In genomic region chr3:49017646-49017977, GRCh38 we compare ENCODE assay signal across 8 cellular contexts. TPM values are rescaled to one million over a fixed set of nuclear protein-coding genes. Genes with fewer than 3 reads are reported as not detected.
DNase-seq lines count a peak whose midpoint lies in the region; ATAC-seq, FAIRE-seq and TF ChIP-seq lines count a peak whose summit lies in the region.

No MANE protein-coding gene starts in this region.

- H3K4me1 ChIP-seq in BE2C, result no peaks in the 10 kb centered on the region
- H3K4me1 ChIP-seq in Karpas-422 (ENCODE audit: low read length), result peaks cover 44% of the 10 kb centered on the region
- H3K4me1 ChIP-seq in K562 (replicated peaks in 1 of 2; ENCODE audit: control insufficient read depth in 2 of 2, insufficient read depth in 2 of 2, low read length in 2 of 2), result peaks cover 8 to 49% of the 10 kb centered on the region in 2 experiments; a peak in 4 of 5 replicates
- peaks cover 26% of the 10 kb centered on the region for H3K4me1 ChIP-seq in mucosa of descending colon (ENCODE audit: low read depth)

- H3K79me2 ChIP-seq in Karpas-422 (ENCODE audit: low read length), result peaks cover 22% of the 10 kb centered on the region
- H3K79me2 ChIP-seq in K562 (ENCODE audit: control insufficient read depth, insufficient read depth, low read length), result peaks cover 54% of the 10 kb centered on the region

- H4K20me1 ChIP-seq in Karpas-422 (ENCODE audit: insufficient read depth, low read depth, low read length) (peaks cover 9% of the 10 kb centered on the region; the same call in 1 of the 2 replicates), K562 (replicated peaks; ENCODE audit: control insufficient read depth, insufficient read depth, low read length) (peaks cover 20% of the 10 kb centered on the region; the same call in 1 of the 2 replicates)

- TF ChIP-seq EP300 in K562 (IDR thresholded peaks at IDR 0.05; ENCODE audit: low read length), result no peak

- H3K4me3 ChIP-seq in BE2C (ENCODE audit: low read depth, low read length), result peak overlapping the region; percentile 70
- peak overlapping the region; percentile 82 for H3K4me3 ChIP-seq in Karpas-422 (ENCODE audit: low read length)
- H3K4me3 ChIP-seq in K562, result peak overlapping the region; percentile 74
- H3K4me3 ChIP-seq in mucosa of descending colon, result peak overlapping the region; percentile 60

- BruUV-seq in K562 (replicated peaks; lab: Mats Ljungman, UMichigan), result no TSS peak

- intact Hi-C loops in K562 (cut with micrococcal nuclease), result no loop called here
- intact Hi-C loops in mucosa of descending colon (cut with DNase I, micrococcal nuclease), result no loop called here

- ATAC-seq in K562 (peak; percentile 2; the same call in 1 of the 3 replicates), mucosa of descending colon (peak; percentile 11), GM21381 (IDR thresholded peaks at IDR 0.05; ENCODE audit: unreplicated experiment) (no peak), HG03159 (IDR thresholded peaks at IDR 0.05; ENCODE audit: unreplicated experiment) (no peak)

- in situ Hi-C loops in K562 (cut with MboI), result no loop called here

- H3K27ac ChIP-seq in Karpas-422 (ENCODE audit: low read length), result peak overlapping the region; percentile 93
- H3K27ac ChIP-seq in K562 (ENCODE audit: extremely low read depth, low read depth, low read length), result peak overlapping the region; percentile 99

- H3K27me3 ChIP-seq in BE2C, result no peaks in the 10 kb centered on the region
- H3K27me3 ChIP-seq in Karpas-422 (ENCODE audit: low read length), result no peaks in the 10 kb centered on the region
- H3K27me3 ChIP-seq in K562 (ENCODE audit: control insufficient read depth in 2 of 2, insufficient read depth in 2 of 2, low read length in 2 of 2), result no peaks in the 10 kb centered on the region

- peak; percentile 42 for FAIRE-seq in K562 (lab: Jason Lieb, UNC)

- TF ChIP-seq CTCF in BE2C (IDR thresholded peaks at IDR 0.05; ENCODE audit: low read depth, low read length), result no peak
- TF ChIP-seq CTCF in K562 (IDR thresholded peaks at IDR 0.05 in 2 of 3, conservative IDR thresholded peaks at IDR 0.05 in 1 of 3; ENCODE audit: insufficient read depth in 2 of 3, low read depth in 1 of 3, low read length in 3 of 3), result no peak
- no peak for TF ChIP-seq CTCF in mucosa of descending colon (IDR thresholded peaks at IDR 0.05)

- peak overlapping the region; percentile 97 for H3K4me2 ChIP-seq in Karpas-422 (ENCODE audit: low read depth, low read length, poor library complexity, severe bottlenecking)
- H3K4me2 ChIP-seq in K562 (ENCODE audit: insufficient read depth, low read length), result peak overlapping the region; percentile 92

- WGBS in K562 (ENCODE audit: insufficient coverage, low coverage, missing lambda C conversion rate), result 4% methylated on average over 15 of the region's 21 CpGs

- H3K9ac ChIP-seq in Karpas-422 (ENCODE audit: low read length) (peak overlapping the region; percentile 96), K562 (ENCODE audit: insufficient read depth in 1 of 2, low read depth in 2 of 2, low read length in 2 of 2) (peak overlapping the region; percentile 50 to 91)

- H3K36me3 ChIP-seq in BE2C (peaks cover 21% of the 10 kb centered on the region), Karpas-422 (ENCODE audit: insufficient read depth, low read length) (peaks cover 7% of the 10 kb centered on the region; the same call in 1 of the 2 replicates), K562 (ENCODE audit: control insufficient read depth, insufficient read depth, low read length) (peaks cover 42% of the 10 kb centered on the region; the same call in 2 of the 3 replicates), mucosa of descending colon (ENCODE audit: low read depth) (peaks cover 4% of the 10 kb centered on the region)

- no peak for TF ChIP-seq POLR2A in K562 (conservative IDR thresholded peaks at IDR 0.05)

- POLR2A ChIA-PET in K562 (lab: Yijun Ruan, JAX), result interaction anchor here (0.6 to 8.4 kb wide), 6 partner anchors 10 to 1265 kb away, joined by 3 to 104 read pairs (median 4); partner anchors contain the start of genes IMPDH2 and WDR6

- H3K9me3 ChIP-seq in BE2C (no peaks in the 10 kb centered on the region), Karpas-422 (ENCODE audit: low read length) (no peaks in the 10 kb centered on the region), K562 (replicated peaks; ENCODE audit: control insufficient read depth, insufficient read depth, low read depth, low read length) (no peaks in the 10 kb centered on the region), mucosa of descending colon (no peaks in the 10 kb centered on the region)

- H2AFZ ChIP-seq in Karpas-422 (ENCODE audit: low read length), result no peak overlapping the region
- peak overlapping the region; percentile 63; the same call in 1 of the 2 replicates for H2AFZ ChIP-seq in K562 (ENCODE audit: low read depth, low read length)

- peaks cover 8% of the 10 kb centered on the region for H3K9me1 ChIP-seq in K562 (ENCODE audit: control insufficient read depth, insufficient read depth, low read length)

- DNase-seq in BE2C (no peak), Karpas-422 (no peak), K562 (ENCODE audit: extremely low read depth in 1 of 4, low spot score in 3 of 4) (peak in 3 of 4 experiments; percentile 37 to 63 (median 38)), mucosa of descending colon (peak; percentile 71 to 81 (median 79)), HT-29 (ENCODE audit: low spot score) (no peak)
- no peak for DNase-seq in NK-92 treated with Interleukin-12 subunit alpha and Interleukin-12 subunit beta, amount 100 ng/mL, for 24 hours (lab: John Stamatoyannopoulos, UW)

- no peaks in the 10 kb centered on the region for H3K9me2 ChIP-seq in Karpas-422 (replicated peaks; ENCODE audit: insufficient read depth, low read length)

- TF ChIP-seq RAD21 in K562 (CRISPR knock-in tag; conservative IDR thresholded peaks at IDR 0.05 in 1 of 2, IDR thresholded peaks at IDR 0.05 in 1 of 2), result no peak

- CTCF ChIA-PET in K562 (lab: Yijun Ruan, JAX; ENCODE audit: low intra/inter-chr PET ratio), result interaction anchor here (0.5 kb wide), 1 partner anchor 431 kb away, joined by 3 read pairs; no protein-coding TSS in a partner anchor

RNA-seq across cellular contexts. Expression of gene DALRD3, which starts 0.8 kb away (rescaled TPM):
- polyA plus RNA-seq in BE2C (2012; ENCODE audit: insufficient read depth, insufficient read length, low read depth), result 25.8 TPM
- 44.8 and 53.4 TPM in 2 replicates for total RNA-seq in Karpas-422 (2014; rRNA removed; shearing (Covaris generic); ENCODE audit: low replicate concordance)
- total RNA-seq in K562 (2011; cell fraction: chromatin; rRNA removed; ENCODE audit: low replicate concordance), result 35.7 and 101 TPM in 2 replicates
- total RNA-seq in K562 (2011; cell fraction: nucleolus; rRNA removed), result 84.0 and 85.6 TPM in 2 replicates
- total RNA-seq in K562 (2011; cell fraction: nucleoplasm; rRNA removed), result 43.0 and 44.7 TPM in 2 replicates
- total RNA-seq in K562 (2014; rRNA removed), result 15.7 and 18.0 TPM in 2 replicates
- 8.4 and 11.6 TPM in 2 replicates for total RNA-seq in K562 (2014; rRNA removed; fragmentation: Illumina TruSeq; extraction: Trizol)
- total RNA-seq in K562 (2015; rRNA removed; fragmentation: Illumina TruSeq; extraction: Trizol), result 10.6 and 11.9 TPM in 2 replicates
- total RNA-seq in K562 (2021), result 15.7 and 16.0 TPM in 2 replicates
- 30.5 and 31.3 TPM in 2 replicates for polyA plus RNA-seq in K562 (2011; rRNA removed)
- 45.1 and 53.1 TPM in 2 replicates for polyA plus RNA-seq in K562 (2011; cell fraction: cytosol; rRNA removed)
- polyA plus RNA-seq in K562 (2011; cell fraction: nucleus; rRNA removed), result 167 and 168 TPM in 2 replicates
- polyA plus RNA-seq in K562 (2012), result 18.1 and 28.0 TPM in 2 replicates
- 14.4 and 15.9 TPM in 2 replicates for polyA plus RNA-seq in K562 (2014; fragmentation: Illumina TruSeq; extraction: Trizol)
- 1 to 10 TPM; 6.6 to 7.2 TPM for polyA plus RNA-seq in K562 (2014; fragmentation: Nextera tagmentation; extraction: Ambion mirVana)
- polyA plus RNA-seq in K562 (2014; rRNA removed), result 18.3 and 20.5 TPM in 2 replicates
- 15.7 and 24.6 TPM in 2 replicates for polyA minus RNA-seq in K562 (2011; rRNA and poly(A)+ RNA removed)
- 14.8 and 15.2 TPM in 2 replicates for polyA minus RNA-seq in K562 (2011; cell fraction: cytosol; rRNA and poly(A)+ RNA removed)
- 30.7 and 32.9 TPM in 2 replicates for polyA minus RNA-seq in K562 (2011; cell fraction: nucleus; rRNA and poly(A)+ RNA removed)
- total RNA-seq in mucosa of descending colon, result 10 to 100 TPM; 16.7 to 32.7 (median 18.9) TPM
- 42.2 and 45.4 TPM in 2 replicates for total RNA-seq in HT-29 (2014; rRNA removed; shearing (Covaris generic))

RNA-seq across cellular contexts. Expression of gene NDUFAF3, which starts 4.3 kb away (rescaled TPM):
- 197 TPM for polyA plus RNA-seq in BE2C (2012; ENCODE audit: insufficient read depth, insufficient read length, low read depth)
- total RNA-seq in Karpas-422 (2014; rRNA removed; shearing (Covaris generic); ENCODE audit: low replicate concordance), result 228 and 279 TPM in 2 replicates
- 14.7 and 50.3 TPM in 2 replicates for total RNA-seq in K562 (2011; cell fraction: chromatin; rRNA removed; ENCODE audit: low replicate concordance)
- total RNA-seq in K562 (2011; cell fraction: nucleolus; rRNA removed), result 65.5 and 74.9 TPM in 2 replicates
- total RNA-seq in K562 (2011; cell fraction: nucleoplasm; rRNA removed), result 27.9 and 29.3 TPM in 2 replicates
- total RNA-seq in K562 (2014; rRNA removed) (127 and 133 TPM in 2 replicates), K562 (2014; rRNA removed; fragmentation: Illumina TruSeq; extraction: Trizol) (17.9 and 22.4 TPM in 2 replicates), K562 (2015; rRNA removed; fragmentation: Illumina TruSeq; extraction: Trizol) (26.5 and 27.7 TPM in 2 replicates), K562 (2021) (73.3 and 77.2 TPM in 2 replicates), mucosa of descending colon (10 to 100 TPM; 61.0 to 69.9 (median 63.2) TPM)
- polyA plus RNA-seq in K562 (2011; rRNA removed) (22.5 and 25.1 TPM in 2 replicates), K562 (2014; fragmentation: Illumina TruSeq; extraction: Trizol) (39.8 and 49.8 TPM in 2 replicates), K562 (2014; fragmentation: Nextera tagmentation; extraction: Ambion mirVana) (10 to 100 TPM; 17.0 to 36.3 TPM), K562 (2014; rRNA removed) (64.6 and 75.9 TPM in 2 replicates)
- polyA plus RNA-seq in K562 (2011; cell fraction: cytosol; rRNA removed), result 36.7 and 88.5 TPM in 2 replicates
- 21.1 and 28.5 TPM in 2 replicates for polyA plus RNA-seq in K562 (2011; cell fraction: nucleus; rRNA removed)
- 62.2 and 78.2 TPM in 2 replicates for polyA plus RNA-seq in K562 (2012)
- 9.4 and 16.0 TPM in 2 replicates for polyA minus RNA-seq in K562 (2011; rRNA and poly(A)+ RNA removed)
- polyA minus RNA-seq in K562 (2011; cell fraction: cytosol; rRNA and poly(A)+ RNA removed), result 24.0 and 27.2 TPM in 2 replicates
- 42.8 and 44.3 TPM in 2 replicates for polyA minus RNA-seq in K562 (2011; cell fraction: nucleus; rRNA and poly(A)+ RNA removed)
- 254 and 271 TPM in 2 replicates for total RNA-seq in HT-29 (2014; rRNA removed; shearing (Covaris generic))

RNA-seq across cellular contexts. Expression of gene WDR6, which starts 10.4 kb away (rescaled TPM):
- 203 TPM for polyA plus RNA-seq in BE2C (2012; ENCODE audit: insufficient read depth, insufficient read length, low read depth)
- 82.1 and 110 TPM in 2 replicates for total RNA-seq in Karpas-422 (2014; rRNA removed; shearing (Covaris generic); ENCODE audit: low replicate concordance)
- 147 and 376 TPM in 2 replicates for total RNA-seq in K562 (2011; cell fraction: chromatin; rRNA removed; ENCODE audit: low replicate concordance)
- 205 and 207 TPM in 2 replicates for total RNA-seq in K562 (2011; cell fraction: nucleolus; rRNA removed)
- 128 and 141 TPM in 2 replicates for total RNA-seq in K562 (2011; cell fraction: nucleoplasm; rRNA removed)
- 33.7 and 43.1 TPM in 2 replicates for total RNA-seq in K562 (2014; rRNA removed)
- 29.7 and 40.0 TPM in 2 replicates for total RNA-seq in K562 (2014; rRNA removed; fragmentation: Illumina TruSeq; extraction: Trizol)
- total RNA-seq in K562 (2015; rRNA removed; fragmentation: Illumina TruSeq; extraction: Trizol), result 44.7 and 46.7 TPM in 2 replicates
- total RNA-seq in K562 (2021), result 90.4 and 90.6 TPM in 2 replicates
- polyA plus RNA-seq in K562 (2011; rRNA removed), result 47.6 and 69.8 TPM in 2 replicates
- 64.5 and 91.8 TPM in 2 replicates for polyA plus RNA-seq in K562 (2011; cell fraction: cytosol; rRNA removed)
- 426 and 555 TPM in 2 replicates for polyA plus RNA-seq in K562 (2011; cell fraction: nucleus; rRNA removed)
- polyA plus RNA-seq in K562 (2012), result 82.6 and 84.1 TPM in 2 replicates
- polyA plus RNA-seq in K562 (2014; fragmentation: Illumina TruSeq; extraction: Trizol), result 73.7 and 77.8 TPM in 2 replicates
- polyA plus RNA-seq in K562 (2014; fragmentation: Nextera tagmentation; extraction: Ambion mirVana), result 10 to 100 TPM in 1 of 2 experiments, 1 to 10 TPM in 1; 8.9 to 14.2 TPM
- polyA plus RNA-seq in K562 (2014; rRNA removed), result 60.4 and 66.9 TPM in 2 replicates
- polyA minus RNA-seq in K562 (2011; rRNA and poly(A)+ RNA removed), result 46.0 and 52.0 TPM in 2 replicates
- polyA minus RNA-seq in K562 (2011; cell fraction: cytosol; rRNA and poly(A)+ RNA removed), result 33.9 and 49.7 TPM in 2 replicates
- 35.3 and 35.7 TPM in 2 replicates for polyA minus RNA-seq in K562 (2011; cell fraction: nucleus; rRNA and poly(A)+ RNA removed)
- total RNA-seq in mucosa of descending colon, result 100 to 1,000 TPM in 2 of 3 donors, 10 to 100 TPM in 1; 98.5 to 205 (median 165) TPM
- total RNA-seq in HT-29 (2014; rRNA removed; shearing (Covaris generic)), result 82.3 and 87.1 TPM in 2 replicates

RNA-seq across cellular contexts. Expression of gene IMPDH2, which starts 11.6 kb away (rescaled TPM):
- polyA plus RNA-seq in BE2C (2012; ENCODE audit: insufficient read depth, insufficient read length, low read depth), result 68.3 TPM
- 522 and 655 TPM in 2 replicates for total RNA-seq in Karpas-422 (2014; rRNA removed; shearing (Covaris generic); ENCODE audit: low replicate concordance)
- 224 and 455 TPM in 2 replicates for total RNA-seq in K562 (2011; cell fraction: chromatin; rRNA removed; ENCODE audit: low replicate concordance)
- total RNA-seq in K562 (2011; cell fraction: nucleolus; rRNA removed), result 251 and 255 TPM in 2 replicates
- total RNA-seq in K562 (2011; cell fraction: nucleoplasm; rRNA removed), result 226 and 247 TPM in 2 replicates
- total RNA-seq in K562 (2014; rRNA removed) (376 and 506 TPM in 2 replicates), K562 (2014; rRNA removed; fragmentation: Illumina TruSeq; extraction: Trizol) (296 and 320 TPM in 2 replicates), K562 (2015; rRNA removed; fragmentation: Illumina TruSeq; extraction: Trizol) (359 and 366 TPM in 2 replicates), K562 (2021) (315 and 318 TPM in 2 replicates), mucosa of descending colon (100 to 1,000 TPM; 113 to 146 (median 114) TPM)
- polyA plus RNA-seq in K562 (2011; rRNA removed) (332 and 336 TPM in 2 replicates), K562 (2014; fragmentation: Illumina TruSeq; extraction: Trizol) (362 and 391 TPM in 2 replicates), K562 (2014; fragmentation: Nextera tagmentation; extraction: Ambion mirVana) (100 to 1,000 TPM; 426 to 507 TPM), K562 (2014; rRNA removed) (352 and 442 TPM in 2 replicates)
- polyA plus RNA-seq in K562 (2011; cell fraction: cytosol; rRNA removed), result 304 and 356 TPM in 2 replicates
- 437 and 515 TPM in 2 replicates for polyA plus RNA-seq in K562 (2011; cell fraction: nucleus; rRNA removed)
- 268 and 344 TPM in 2 replicates for polyA plus RNA-seq in K562 (2012)
- 413 and 500 TPM in 2 replicates for polyA minus RNA-seq in K562 (2011; rRNA and poly(A)+ RNA removed)
- 300 and 330 TPM in 2 replicates for polyA minus RNA-seq in K562 (2011; cell fraction: cytosol; rRNA and poly(A)+ RNA removed)
- 122 and 164 TPM in 2 replicates for polyA minus RNA-seq in K562 (2011; cell fraction: nucleus; rRNA and poly(A)+ RNA removed)
- 265 and 282 TPM in 2 replicates for total RNA-seq in HT-29 (2014; rRNA removed; shearing (Covaris generic))

RNA-seq across cellular contexts. Expression of gene P4HTM, which starts 27.6 kb away (rescaled TPM):
- 18.3 TPM for polyA plus RNA-seq in BE2C (2012; ENCODE audit: insufficient read depth, insufficient read length, low read depth)
- total RNA-seq in Karpas-422 (2014; rRNA removed; shearing (Covaris generic); ENCODE audit: low replicate concordance), result 36.1 and 86.7 TPM in 2 replicates
- total RNA-seq in K562 (2011; cell fraction: chromatin; rRNA removed; ENCODE audit: low replicate concordance), result 3.4 and 7.6 TPM in 2 replicates
- total RNA-seq in K562 (2011; cell fraction: nucleolus; rRNA removed), result 4.1 and 6.7 TPM in 2 replicates
- 3.4 and 3.7 TPM in 2 replicates for total RNA-seq in K562 (2011; cell fraction: nucleoplasm; rRNA removed)
- total RNA-seq in K562 (2014; rRNA removed) (0.23 and 0.33 TPM in 2 replicates), K562 (2014; rRNA removed; fragmentation: Illumina TruSeq; extraction: Trizol) (0.25 and 0.32 TPM in 2 replicates), K562 (2015; rRNA removed; fragmentation: Illumina TruSeq; extraction: Trizol) (0.14 TPM in 1 of 2 replicates, not detected in the other), K562 (2021) (0.27 and 0.66 TPM in 2 replicates), mucosa of descending colon (10 to 100 TPM; 40.2 to 60.6 (median 41.4) TPM)
- polyA plus RNA-seq in K562 (2011; rRNA removed) (0.30 and 0.47 TPM in 2 replicates), K562 (2014; fragmentation: Illumina TruSeq; extraction: Trizol) (0.09 and 0.29 TPM in 2 replicates), K562 (2014; fragmentation: Nextera tagmentation; extraction: Ambion mirVana) (not detected), K562 (2014; rRNA removed) (0.22 and 0.29 TPM in 2 replicates)
- 0.34 and 0.42 TPM in 2 replicates for polyA plus RNA-seq in K562 (2011; cell fraction: cytosol; rRNA removed)
- polyA plus RNA-seq in K562 (2011; cell fraction: nucleus; rRNA removed), result 1.3 and 3.4 TPM in 2 replicates
- 0.18 and 0.48 TPM in 2 replicates for polyA plus RNA-seq in K562 (2012)
- 0.63 and 0.77 TPM in 2 replicates for polyA minus RNA-seq in K562 (2011; rRNA and poly(A)+ RNA removed)
- polyA minus RNA-seq in K562 (2011; cell fraction: cytosol; rRNA and poly(A)+ RNA removed), result 0.67 and 1.5 TPM in 2 replicates
- 1.00 and 1.9 TPM in 2 replicates for polyA minus RNA-seq in K562 (2011; cell fraction: nucleus; rRNA and poly(A)+ RNA removed)
- total RNA-seq in HT-29 (2014; rRNA removed; shearing (Covaris generic)), result 61.2 and 67.7 TPM in 2 replicates

Comparison
In these comparisons a context has a peak if more than half of its experiments do, and no peak if none do; other contexts are left out.
1. DNase-seq: peak in K562 (3 of 4) and mucosa of descending colon (3 of 3); none in BE2C (single experiment), Karpas-422 (single experiment), NK-92 treated with Interleukin-12 subunit alpha and Interleukin-12 subunit beta, amount 100 ng/mL, for 24 hours (single experiment) and HT-29 (single experiment).
2. ATAC-seq: peak in K562 (single experiment) and mucosa of descending colon (single experiment); none in GM21381 (single experiment) and HG03159 (single experiment).
3. Peak in every context shown above with its lines, with median percentiles within 50 percentile points of each other: H3K4me3 ChIP-seq.